Comparison of ENCODE assay signal across 1 cellular context in genomic region chr6:142927904-142928303, GRCh38.
TF ChIP-seq lines count a peak whose summit lies in the region.

No MANE protein-coding gene starts in this region.

TF ChIP-seq in IMR-90, 13 proteins besides CTCF, POLR2A, EP300 and RAD21 (continued from another document):
- TF ChIP-seq ELK1 (IDR thresholded peaks at IDR 0.05; ENCODE audit: borderline replicate concordance, low read depth, low read length): no peak
- no peak for TF ChIP-seq MXI1 (IDR thresholded peaks at IDR 0.05; ENCODE audit: borderline replicate concordance, low read depth, low read length)
- no peak for TF ChIP-seq BHLHE40 (IDR thresholded peaks at IDR 0.05; ENCODE audit: low read depth, low read length)
- no peak for TF ChIP-seq NFE2L2 (IDR thresholded peaks at IDR 0.05; ENCODE audit: low read depth, low read length)
- TF ChIP-seq MAZ (IDR thresholded peaks at IDR 0.05; ENCODE audit: borderline replicate concordance, low read depth, low read length): no peak
- TF ChIP-seq FOS (IDR thresholded peaks at IDR 0.05; ENCODE audit: low read depth, low read length): no peak
- TF ChIP-seq SMC3 (IDR thresholded peaks at IDR 0.05; ENCODE audit: low read depth, low read length): no peak
- no peak for TF ChIP-seq RFX5 (IDR thresholded peaks at IDR 0.05; ENCODE audit: low read depth, low read length)
- TF ChIP-seq MAFK (IDR thresholded peaks at IDR 0.05; ENCODE audit: low read depth, low read length): no peak
